14 cellular contexts compared by ENCODE assay signal in genomic region chr22:20591660-20592310, GRCh38.
A peak's percentile ranks its signal among the peaks of the same experiment; 100 is the strongest.
DNase-seq lines count a peak whose midpoint lies in the region; ATAC-seq and TF ChIP-seq lines count a peak whose summit lies in the region.
"Had no signal": no experiment of that assay in that cellular context is flagged by ENCODE, and none has a peak within 500 bp of the region (broad histone marks: within the 10 kb centered on the region; RNA-seq: fewer than 3 reads in every experiment).

No MANE protein-coding gene starts in this region.

- H3K27ac ChIP-seq in lower lobe of right lung (no peak overlapping the region), aorta (ENCODE audit: low read depth in 1 of 2, low read length in 2 of 2) (no peak overlapping the region)
- H3K27ac ChIP-seq: coronary artery had no signal

- TF ChIP-seq CTCF in lower lobe of right lung (IDR thresholded peaks at IDR 0.05): no peak

- H3K4me3 ChIP-seq in lower lobe of right lung (no peak overlapping the region), aorta (ENCODE audit: low read length in 2 of 2) (no peak overlapping the region)
- H3K4me3 ChIP-seq: coronary artery, HAP-1 had no signal

- no peaks in the 10 kb centered on the region for H3K27me3 ChIP-seq in lower lobe of right lung (ENCODE audit: low read depth)
- no peaks in the 10 kb centered on the region for H3K27me3 ChIP-seq in aorta (ENCODE audit: control insufficient read depth in 1 of 2, insufficient read depth in 2 of 2, low read length in 1 of 2)

- H3K9me3 Mint-ChIP-seq in central memory CD8-positive, alpha-beta T cell: no peaks in the 10 kb centered on the region
- H3K9me3 Mint-ChIP-seq: type B pancreatic cell had no signal

- no peak for ATAC-seq in central memory CD8-positive, alpha-beta T cell (replicated peaks; ENCODE audit: extremely low read depth, poor library complexity, severe bottlenecking)
- peak; percentile 11 to 60 for ATAC-seq in lower lobe of right lung
- ATAC-seq in GM18517 (IDR thresholded peaks at IDR 0.05; ENCODE audit: unreplicated experiment): no peak
- ATAC-seq in GM18868 (IDR thresholded peaks at IDR 0.05; ENCODE audit: unreplicated experiment): no peak
- ATAC-seq in aorta (ENCODE audit: low FRiP score): no peak

- H3K27ac Mint-ChIP-seq in central memory CD8-positive, alpha-beta T cell (ENCODE audit: low read depth): peak overlapping the region; percentile 39
- H3K27ac Mint-ChIP-seq: type B pancreatic cell had no signal

- H3K4me1 ChIP-seq in lower lobe of right lung: no peaks in the 10 kb centered on the region
- no peaks in the 10 kb centered on the region for H3K4me1 ChIP-seq in aorta (ENCODE audit: control insufficient read depth in 1 of 2, insufficient read depth in 2 of 2, low read length in 2 of 2)
- H3K4me1 ChIP-seq: HAP-1 had no signal

- H3K36me3 ChIP-seq in lower lobe of right lung: peaks cover 14% of the 10 kb centered on the region
- no peaks in the 10 kb centered on the region for H3K36me3 ChIP-seq in aorta (ENCODE audit: control insufficient read depth in 1 of 2, insufficient read depth in 2 of 2, low read length in 1 of 2)

- H3K4me1 Mint-ChIP-seq in central memory CD8-positive, alpha-beta T cell: peaks cover 5% of the 10 kb centered on the region

- WGBS in aorta, 2 donors: 80% methylated on average over 28 of the region's 28 CpGs

- no peak overlapping the region for H3K4me3 Mint-ChIP-seq in central memory CD8-positive, alpha-beta T cell
- H3K4me3 Mint-ChIP-seq: type B pancreatic cell had no signal

- H3K9me3 ChIP-seq in lower lobe of right lung (no peaks in the 10 kb centered on the region), aorta (ENCODE audit: control insufficient read depth, low read length) (no peaks in the 10 kb centered on the region)
- H3K9me3 ChIP-seq: HAP-1, SK-N-SH had no signal

- DNase-seq in COLO668 (lab: John Stamatoyannopoulos, UW; ENCODE audit: unreplicated experiment) (peak; percentile 80), NCI-H1105 (lab: John Stamatoyannopoulos, UW) (peak; percentile 51), lower lobe of right lung (peak; percentile 44), aorta (no peak)
- no peak for DNase-seq in central memory CD8-positive, alpha-beta T cell (ENCODE audit: low spot score in 2 of 2)
- no peak for DNase-seq in activated CD8-positive, alpha-beta memory T cell treated with anti-CD3 and anti-CD28 coated beads for 24 hours
- DNase-seq: activated effector memory CD4-positive, alpha-beta T cell treated with Interleukin-2 at 50 U/mL for 16 hours; Karpas-422; SK-N-SH had no signal

- no peaks in the 10 kb centered on the region for H3K27me3 Mint-ChIP-seq in central memory CD8-positive, alpha-beta T cell
- H3K27me3 Mint-ChIP-seq: type B pancreatic cell had no signal

- peaks cover 7% of the 10 kb centered on the region for H3K36me3 Mint-ChIP-seq in central memory CD8-positive, alpha-beta T cell (ENCODE audit: insufficient read depth)
- H3K36me3 Mint-ChIP-seq: type B pancreatic cell had no signal

- intact Hi-C loops in lower lobe of right lung (cut with DNase I): no loop called here
- intact Hi-C loops in aorta (cut with DNase I): no loop called here

Comparison
In these comparisons a context has a peak if more than half of its experiments do, and no peak if none do; other contexts are left out.
1. DNase-seq: peak in COLO668 (single experiment), NCI-H1105 (single experiment) and lower lobe of right lung (single experiment); none in central memory CD8-positive, alpha-beta T cell (0 of 2), activated CD8-positive, alpha-beta memory T cell treated with anti-CD3 and anti-CD28 coated beads for 24 hours (single experiment) and aorta (0 of 2).
2. ATAC-seq: peak in lower lobe of right lung (2 of 2); none in central memory CD8-positive, alpha-beta T cell (single experiment), GM18517 (single experiment), GM18868 (single experiment) and aorta (single experiment).